ENCODE assay signal across 17 cellular contexts in genomic region chr3:108202834-108203233, GRCh38. TPM values are rescaled to one million over a fixed set of nuclear protein-coding genes. Genes with fewer than 3 reads are reported as not detected.
DNase-seq lines count a peak whose midpoint lies in the region; ATAC-seq and TF ChIP-seq lines count a peak whose summit lies in the region.
"Had no signal": no experiment of that assay in that cellular context is flagged by ENCODE, and none has a peak within 500 bp of the region (broad histone marks: within the 10 kb centered on the region; RNA-seq: fewer than 3 reads in every experiment).

No MANE protein-coding gene starts in this region.

- H2BK5ac ChIP-seq in mesenchymal stem cell (ENCODE audit: low read depth, low read length, poor library complexity, severe bottlenecking) = no peak overlapping the region

- TF ChIP-seq CTCF in BE2C (IDR thresholded peaks at IDR 0.05; ENCODE audit: low read depth, low read length) = peak; percentile 17; the same call in 1 of the 2 replicates
- TF ChIP-seq CTCF in HFFc6 (IDR thresholded peaks at IDR 0.05) = peak; percentile 24; the same call in 1 of the 2 replicates
- TF ChIP-seq CTCF in body of pancreas (IDR thresholded peaks at IDR 0.05) = peak in 2 of 7 experiments; percentile 25 to 30

- H3K4me3 ChIP-seq in BE2C (ENCODE audit: low read depth, low read length) = no peak overlapping the region
- H3K4me3 ChIP-seq in body of pancreas = no peak overlapping the region
- no peak overlapping the region for H3K4me3 ChIP-seq in mesenchymal stem cell (ENCODE audit: insufficient read depth in 1 of 2, low read depth in 1 of 2, low read length in 2 of 2)
- H3K4me3 ChIP-seq: SJSA1, skin epidermis had no signal

- H3K27me3 ChIP-seq in BE2C = no peaks in the 10 kb centered on the region
- no peaks in the 10 kb centered on the region for H3K27me3 ChIP-seq in body of pancreas
- H3K27me3 ChIP-seq in mesenchymal stem cell (ENCODE audit: control insufficient read depth in 1 of 2, insufficient read depth in 1 of 2, low read length in 2 of 2) = no peaks in the 10 kb centered on the region
- H3K27me3 ChIP-seq: foreskin keratinocyte, SJSA1 had no signal

- peaks cover 33% of the 10 kb centered on the region for H3K4me1 Mint-ChIP-seq in HFFc6 (ENCODE audit: low read depth)

- H4K91ac ChIP-seq in mesenchymal stem cell (ENCODE audit: low read length) = peak overlapping the region; percentile 39

- H3K14ac ChIP-seq in mesenchymal stem cell (ENCODE audit: low read length in 2 of 2) = no peak overlapping the region

- H3K36me3 ChIP-seq in BE2C = no peaks in the 10 kb centered on the region
- H3K36me3 ChIP-seq in body of pancreas (replicated peaks in 1 of 2; ENCODE audit: insufficient read depth in 1 of 2, low read depth in 2 of 2) = no peaks in the 10 kb centered on the region
- peaks cover 2 to 35% of the 10 kb centered on the region in 2 experiments for H3K36me3 ChIP-seq in mesenchymal stem cell (ENCODE audit: control insufficient read depth in 1 of 2, insufficient read depth in 2 of 2, low read depth in 1 of 2, low read length in 2 of 2)

- H3K4me3 Mint-ChIP-seq in HFFc6 = no peak overlapping the region; the same call in 1 of the 2 replicates
- H3K4me3 Mint-ChIP-seq: activated CD8-positive, alpha-beta T cell treated with anti-CD3 and anti-CD28 coated beads, Interleukin-2, amount 10 ng/mL, durations not matched to agents 7 days and 5 days; brain; stimulated activated naive CD8-positive, alpha-beta T cell treated with anti-CD3 and anti-CD28 coated beads, Interleukin-15, amount 100 ng/mL, for 72 hours had no signal

- no peaks in the 10 kb centered on the region for H3K27me3 Mint-ChIP-seq in HFFc6 (ENCODE audit: insufficient read depth)
- H3K27me3 Mint-ChIP-seq: brain; stimulated activated naive CD8-positive, alpha-beta T cell treated with anti-CD3 and anti-CD28 coated beads, Interleukin-15, amount 100 ng/mL, for 72 hours had no signal

- H2AFZ ChIP-seq in mesenchymal stem cell (ENCODE audit: low read depth, low read length) = no peak overlapping the region

- H3K23ac ChIP-seq in mesenchymal stem cell (ENCODE audit: low read length in 2 of 2) = no peak overlapping the region

- no peak for TF ChIP-seq POLR2A in body of pancreas (IDR thresholded peaks at IDR 0.05)

- H3K9me3 Mint-ChIP-seq in HFFc6 = no peaks in the 10 kb centered on the region
- H3K9me3 Mint-ChIP-seq: brain; stimulated activated naive CD8-positive, alpha-beta T cell treated with anti-CD3 and anti-CD28 coated beads, Interleukin-15, amount 100 ng/mL, for 72 hours had no signal

- no peak overlapping the region for H2AK5ac ChIP-seq in mesenchymal stem cell (ENCODE audit: low read length, severe bottlenecking)

- H3K9me3 ChIP-seq in BE2C (peaks cover 2% of the 10 kb centered on the region; the same call in 1 of the 2 replicates), body of pancreas (no peaks in the 10 kb centered on the region), mesenchymal stem cell (ENCODE audit: control insufficient read depth, low read length) (no peaks in the 10 kb centered on the region)
- H3K9me3 ChIP-seq: SJSA1 had no signal

- peaks cover 14% of the 10 kb centered on the region for H3K36me3 Mint-ChIP-seq in HFFc6 (ENCODE audit: low read depth)

- DNase-seq in BE2C = peak; percentile 8
- peak; percentile 78 for DNase-seq in HFFc6
- DNase-seq in body of pancreas = peak; percentile 7 to 41 (median 22)
- no peak for DNase-seq in mesenchymal stem cell
- no peak for DNase-seq in OCI-M2 (lab: John Stamatoyannopoulos, UW; ENCODE audit: unreplicated experiment)
- DNase-seq in NCI-H510A treated with DMSO at 0.1 percent for 48 hours (lab: John Stamatoyannopoulos, UW) = no peak
- no peak for DNase-seq in NCI-H2196 treated with DMSO at 0.1 percent for 48 hours (lab: John Stamatoyannopoulos, UW; ENCODE audit: unreplicated experiment)
- DNase-seq in foreskin melanocyte = no peak
- DNase-seq: activated CD8-positive, alpha-beta T cell treated with anti-CD3 and anti-CD28 coated beads, Interleukin-2, amount 10 ng/mL, durations not matched to agents 7 days and 5 days; activated effector memory CD4-positive, alpha-beta T cell treated with Interleukin-2 at 50 U/mL for 16 hours; effector CD4-positive, alpha-beta T cell; foreskin keratinocyte; midbrain; stimulated activated naive CD8-positive, alpha-beta T cell treated with anti-CD3 and anti-CD28 coated beads, Interleukin-15, amount 100 ng/mL, for 72 hours had no signal

- H3K4ac ChIP-seq in mesenchymal stem cell (ENCODE audit: low read depth in 1 of 2, low read length in 2 of 2) = no peak overlapping the region

- H2BK120ac ChIP-seq in mesenchymal stem cell (ENCODE audit: low read depth, low read length) = no peak overlapping the region

- H3K79me1 ChIP-seq in mesenchymal stem cell (replicated peaks; ENCODE audit: low read length, poor library complexity, severe bottlenecking) = peaks cover 2% of the 10 kb centered on the region

- H3K4me2 ChIP-seq in mesenchymal stem cell (ENCODE audit: low read length, poor library complexity, severe bottlenecking) = no peak overlapping the region

- H2BK15ac ChIP-seq in mesenchymal stem cell (ENCODE audit: low read depth, poor library complexity, severe bottlenecking) = no peak overlapping the region

- no peak overlapping the region for H2BK12ac ChIP-seq in mesenchymal stem cell (ENCODE audit: low read length in 2 of 2)

- ATAC-seq in body of pancreas = no peak
- ATAC-seq: activated CD8-positive, alpha-beta T cell treated with anti-CD3 and anti-CD28 coated beads, Interleukin-2, amount 10 ng/mL, durations not matched to agents 7 days and 5 days; foreskin keratinocyte had no signal

- WGBS in body of pancreas, 2 donors = 72 to 93% methylated on average over 2 of the region's 2 CpGs
- 94% methylated on average over 2 of the region's 2 CpGs for WGBS in mesenchymal stem cell

- intact Hi-C loops in body of pancreas (cut with DNase I) = no loop called here

- peak overlapping the region; percentile 88 for H3K27ac Mint-ChIP-seq in HFFc6
- H3K27ac Mint-ChIP-seq: activated CD8-positive, alpha-beta T cell treated with anti-CD3 and anti-CD28 coated beads, Interleukin-2, amount 10 ng/mL, durations not matched to agents 7 days and 5 days; stimulated activated naive CD8-positive, alpha-beta T cell treated with anti-CD3 and anti-CD28 coated beads, Interleukin-15, amount 100 ng/mL, for 72 hours had no signal

- no peak overlapping the region for H3K18ac ChIP-seq in mesenchymal stem cell (ENCODE audit: low read depth in 1 of 2, low read length in 2 of 2)

- H3K4me1 ChIP-seq in BE2C (no peaks in the 10 kb centered on the region; the same call in 1 of the 2 replicates), body of pancreas (peaks cover 5% of the 10 kb centered on the region), mesenchymal stem cell (ENCODE audit: control insufficient read depth, insufficient read depth, low read depth, low read length) (peaks cover 2% of the 10 kb centered on the region)
- H3K4me1 ChIP-seq: foreskin keratinocyte, SJSA1 had no signal

- H4K8ac ChIP-seq in mesenchymal stem cell (ENCODE audit: low read length) = peak overlapping the region; percentile 54

- H3K27ac ChIP-seq in body of pancreas = no peak overlapping the region
- no peak overlapping the region for H3K27ac ChIP-seq in mesenchymal stem cell (ENCODE audit: low read length, poor library complexity, severe bottlenecking)
- H3K27ac ChIP-seq: foreskin keratinocyte, SJSA1, skin epidermis had no signal

- H3K9ac ChIP-seq in mesenchymal stem cell (ENCODE audit: low read length) = no peak overlapping the region

RNA-seq across cellular contexts. Expression of gene IFT57, which starts 19.4 kb away (rescaled TPM):
- polyA plus RNA-seq in BE2C (2012; ENCODE audit: insufficient read depth, insufficient read length, low read depth) = 32.7 TPM
- total RNA-seq in HFFc6 (2021; fragmentation: NEBNext Ultra II Directional; extraction: Animal tissue kit (Norgen Biotek cat#: 25700)) = 10 to 100 TPM; 53.6 to 65.3 (median 58.7) TPM
- 10 to 100 TPM; 33.2 to 51.1 TPM for total RNA-seq in body of pancreas
- polyA plus RNA-seq in mesenchymal stem cell (2013, experiment 1 of 2) = 29.6 TPM
- 31.0 TPM for polyA plus RNA-seq in mesenchymal stem cell (2013, experiment 2 of 2)

Comparison
In these comparisons a context has a peak if more than half of its experiments do, and no peak if none do; other contexts are left out.
1. DNase-seq: peak in BE2C (single experiment), HFFc6 (single experiment) and body of pancreas (4 of 4); none in mesenchymal stem cell (single experiment), OCI-M2 (single experiment), NCI-H510A treated with DMSO at 0.1 percent for 48 hours (single experiment), NCI-H2196 treated with DMSO at 0.1 percent for 48 hours (single experiment) and foreskin melanocyte (single experiment).